27 cellular contexts compared by ENCODE assay signal in the genomic region with DNA sequence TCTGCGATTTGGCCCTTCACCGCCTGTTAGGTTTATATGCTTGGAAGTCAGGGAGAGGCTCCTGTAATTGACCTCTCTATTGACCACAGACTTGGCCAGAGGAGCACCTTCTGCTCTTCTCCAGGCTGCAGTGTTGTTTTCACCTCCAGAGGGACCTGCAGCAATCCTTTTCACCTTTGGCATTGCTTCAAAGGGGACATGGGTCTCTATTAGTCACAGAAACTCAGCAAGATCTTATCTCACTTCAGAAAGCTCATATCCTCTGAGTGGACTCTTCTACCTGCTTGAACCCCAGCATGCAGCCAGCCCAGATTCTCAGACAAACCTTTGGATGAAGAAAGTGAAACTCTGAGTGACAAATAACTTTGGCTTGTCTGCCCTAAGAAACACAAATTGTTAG.
DNase-seq lines count a peak whose midpoint lies in the region; ATAC-seq and TF ChIP-seq lines count a peak whose summit lies in the region.
"Had no signal": no experiment of that assay in that cellular context is flagged by ENCODE, and none has a peak within 500 bp of the region (broad histone marks: within the 10 kb centered on the region; RNA-seq: fewer than 3 reads in every experiment).

No MANE protein-coding gene starts in this region.

- no peak overlapping the region for H3K4me3 Mint-ChIP-seq in stimulated activated naive CD8-positive, alpha-beta T cell treated with anti-CD3 and anti-CD28 coated beads, Interleukin-15, amount 100 ng/mL, for 72 hours
- H3K4me3 Mint-ChIP-seq: B cell; CD8-positive, alpha-beta T cell had no signal

- TF ChIP-seq POLR2A in esophagus muscularis mucosa (IDR thresholded peaks at IDR 0.05; ENCODE audit: low read depth) = no peak

- TF ChIP-seq EP300 in esophagus muscularis mucosa (IDR thresholded peaks at IDR 0.05) = no peak

- no peak overlapping the region for H4K8ac ChIP-seq in trophoblast cell (ENCODE audit: low read depth, low read length)

- H2BK5ac ChIP-seq in trophoblast cell (ENCODE audit: low read depth, low read length, poor library complexity) = peak overlapping the region; percentile 7

- H3K27ac ChIP-seq in esophagus muscularis mucosa (replicated peaks in 1 of 4) (no peak overlapping the region), trophoblast cell (ENCODE audit: low read depth, low read length) (no peak overlapping the region)
- H3K27ac ChIP-seq: 22Rv1, C4-2B had no signal

- no peaks in the 10 kb centered on the region for H3K4me1 Mint-ChIP-seq in stimulated activated naive CD8-positive, alpha-beta T cell treated with anti-CD3 and anti-CD28 coated beads, Interleukin-15, amount 100 ng/mL, for 72 hours
- H3K4me1 Mint-ChIP-seq: B cell had no signal

- 61% methylated on average over 2 of the region's 2 CpGs for WGBS in esophagus muscularis mucosa
- WGBS in trophoblast cell (ENCODE audit: extremely low coverage, insufficient coverage, insufficient read length) = no CpG with 5 or more reads among the region's 2 CpGs

- no peaks in the 10 kb centered on the region for H3K79me1 ChIP-seq in trophoblast cell (ENCODE audit: low read length)

- H4K12ac ChIP-seq in trophoblast cell (ENCODE audit: low read depth, low read length) = no peak overlapping the region

- no peak overlapping the region for H3K4me2 ChIP-seq in trophoblast cell (ENCODE audit: low read length)
- H3K4me2 ChIP-seq: SK-N-SH had no signal

- DNase-seq in DMS53 (lab: John Stamatoyannopoulos, UW) = peak; percentile 2
- DNase-seq in DMS53 treated with DMSO at 0.1 percent for 48 hours (lab: John Stamatoyannopoulos, UW; ENCODE audit: unreplicated experiment) = no peak
- peak; percentile 49 for DNase-seq in NCI-H69 (lab: John Stamatoyannopoulos, UW)
- DNase-seq in esophagus muscularis mucosa (ENCODE audit: extremely low spot score) = peak; percentile 79
- peak in 1 of 2 donors; percentile 4 for DNase-seq in trophoblast cell
- DNase-seq in NCI-H2029 (lab: John Stamatoyannopoulos, UW) = no peak
- DNase-seq in stimulated activated naive CD8-positive, alpha-beta T cell treated with anti-CD3 and anti-CD28 coated beads, Interleukin-15, amount 100 ng/mL, for 72 hours = no peak
- no peak for DNase-seq in NCI-H2107 (lab: John Stamatoyannopoulos, UW)
- DNase-seq: Caco-2; CD8-positive, alpha-beta T cell; Karpas-422; NCI-H1092; NCI-H1417 treated with DMSO at 0.1 percent for 48 hours; NCI-H1694 treated with DMSO at 0.1 percent for 48 hours; NCI-H2081 treated with DMSO at 0.1 percent for 48 hours; NCI-H2171 treated with DMSO at 0.1 percent for 48 hours; NCI-H446; NCI-H526; PC-3; SK-N-SH; SW 1271 had no signal

- H3K4ac ChIP-seq in trophoblast cell (ENCODE audit: low read depth, low read length) = no peak overlapping the region

- H3K79me2 ChIP-seq in trophoblast cell (ENCODE audit: control insufficient read depth, insufficient read depth, low read length, poor library complexity) = no peaks in the 10 kb centered on the region

- no peak overlapping the region for H3K23ac ChIP-seq in trophoblast cell (ENCODE audit: low read length)

- no peaks in the 10 kb centered on the region for H3K9me3 Mint-ChIP-seq in stimulated activated naive CD8-positive, alpha-beta T cell treated with anti-CD3 and anti-CD28 coated beads, Interleukin-15, amount 100 ng/mL, for 72 hours
- H3K9me3 Mint-ChIP-seq: CD8-positive, alpha-beta T cell had no signal

- no peaks in the 10 kb centered on the region for H3K4me1 ChIP-seq in esophagus muscularis mucosa
- peaks cover 0 to 2% of the 10 kb centered on the region in 2 experiments for H3K4me1 ChIP-seq in trophoblast cell (ENCODE audit: control insufficient read depth in 1 of 2, insufficient read depth in 2 of 2, low read length in 2 of 2)
- H3K4me1 ChIP-seq: Caco-2 had no signal

- H3K27ac Mint-ChIP-seq in stimulated activated naive CD8-positive, alpha-beta T cell treated with anti-CD3 and anti-CD28 coated beads, Interleukin-15, amount 100 ng/mL, for 72 hours = no peak overlapping the region
- H3K27ac Mint-ChIP-seq: B cell; CD8-positive, alpha-beta T cell had no signal

- intact Hi-C loops in esophagus muscularis mucosa (cut with DNase I) = no loop called here

- no peak overlapping the region for H2BK12ac ChIP-seq in trophoblast cell (ENCODE audit: low read length)

- no peak overlapping the region for H2AFZ ChIP-seq in trophoblast cell (ENCODE audit: insufficient read depth, low read length, poor library complexity)

- H3K18ac ChIP-seq in trophoblast cell (ENCODE audit: low read length) = no peak overlapping the region

- H4K91ac ChIP-seq in trophoblast cell (ENCODE audit: low read depth, low read length) = no peak overlapping the region

- H3K27me3 ChIP-seq in esophagus muscularis mucosa (peaks cover 0 to 6% (median 0%) of the 10 kb centered on the region in 4 donors), trophoblast cell (ENCODE audit: insufficient read depth, low read length) (no peaks in the 10 kb centered on the region)

- H3K4me3 ChIP-seq in esophagus muscularis mucosa (no peak overlapping the region), trophoblast cell (ENCODE audit: low read depth, low read length) (no peak overlapping the region)
- H3K4me3 ChIP-seq: GM12878 had no signal

- no peak overlapping the region for H3K9ac ChIP-seq in trophoblast cell (ENCODE audit: low read length)
- H3K9ac ChIP-seq: SK-N-SH had no signal

- no peak overlapping the region for H2AK5ac ChIP-seq in trophoblast cell (ENCODE audit: low read length)

- ATAC-seq in stimulated activated naive CD8-positive, alpha-beta T cell treated with anti-CD3 and anti-CD28 coated beads, Interleukin-15, amount 100 ng/mL, for 72 hours = no peak
- ATAC-seq: CD8-positive, alpha-beta T cell; GM12878; HCT116; HepG2; PC-3 had no signal

- H3K14ac ChIP-seq in trophoblast cell (ENCODE audit: low read length) = no peak overlapping the region

- no peak for TF ChIP-seq CTCF in esophagus muscularis mucosa (IDR thresholded peaks at IDR 0.05)

- H3K27me3 Mint-ChIP-seq in stimulated activated naive CD8-positive, alpha-beta T cell treated with anti-CD3 and anti-CD28 coated beads, Interleukin-15, amount 100 ng/mL, for 72 hours = no peaks in the 10 kb centered on the region
- H3K27me3 Mint-ChIP-seq: B cell had no signal

- H3K9me3 ChIP-seq in esophagus muscularis mucosa (no peaks in the 10 kb centered on the region), trophoblast cell (ENCODE audit: insufficient read depth, low read depth, low read length) (no peaks in the 10 kb centered on the region)
- H3K9me3 ChIP-seq: Caco-2, SK-N-SH had no signal

- no peak overlapping the region for H2BK120ac ChIP-seq in trophoblast cell (ENCODE audit: insufficient read depth, low read length, poor library complexity)

- H3K36me3 ChIP-seq in esophagus muscularis mucosa (no peaks in the 10 kb centered on the region), trophoblast cell (ENCODE audit: control insufficient read depth in 1 of 2, insufficient read depth in 2 of 2, low read length in 2 of 2) (no peaks in the 10 kb centered on the region)

Comparison
In these comparisons a context has a peak if more than half of its experiments do, and no peak if none do; other contexts are left out.
1. DNase-seq: peak in DMS53 (single experiment), NCI-H69 (single experiment) and esophagus muscularis mucosa (single experiment); none in DMS53 treated with DMSO at 0.1 percent for 48 hours (single experiment), NCI-H2029 (single experiment), stimulated activated naive CD8-positive, alpha-beta T cell treated with anti-CD3 and anti-CD28 coated beads, Interleukin-15, amount 100 ng/mL, for 72 hours (0 of 2) and NCI-H2107 (single experiment).